25 cellular contexts compared by ENCODE assay signal in genomic region chr10:104895541-104895940, GRCh38.
"Had no signal": no experiment of that assay in that cellular context is flagged by ENCODE, and none has a peak within 500 bp of the region (broad histone marks: within the 10 kb centered on the region; RNA-seq: fewer than 3 reads in every experiment).

No MANE protein-coding gene starts in this region.

- H3K36me3 ChIP-seq: esophagus muscularis mucosa, gastroesophageal sphincter, heart left ventricle, lower lobe of right lung, ovary, sigmoid colon, thoracic aorta, tibial nerve, upper lobe of left lung had no signal

- H3K27ac Mint-ChIP-seq: naive thymus-derived CD8-positive, alpha-beta T cell; nephron progenitor cell; stimulated activated memory B cell treated with anti-CD40 and anti-IgM and Interleukin-4, amounts not matched to agents 10 μg/mL and 1 μg/mL and 100 μg/mL, for 72 hours had no signal

- H3K4me1 Mint-ChIP-seq: naive thymus-derived CD8-positive, alpha-beta T cell; stimulated activated memory B cell treated with anti-CD40 and anti-IgM and Interleukin-4, amounts not matched to agents 10 μg/mL and 1 μg/mL and 100 μg/mL, for 72 hours had no signal

- H3K36me3 Mint-ChIP-seq: stimulated activated memory B cell treated with anti-CD40 and anti-IgM and Interleukin-4, amounts not matched to agents 10 μg/mL and 1 μg/mL and 100 μg/mL, for 72 hours had no signal

- H3K4me1 ChIP-seq: esophagus muscularis mucosa, foreskin keratinocyte, gastroesophageal sphincter, heart left ventricle, lower lobe of right lung, psoas muscle, sigmoid colon, upper lobe of left lung had no signal

- H3K27me3 Mint-ChIP-seq: stimulated activated memory B cell treated with anti-CD40 and anti-IgM and Interleukin-4, amounts not matched to agents 10 μg/mL and 1 μg/mL and 100 μg/mL, for 72 hours had no signal

- H3K4me3 ChIP-seq: coronary artery, esophagus muscularis mucosa, gastroesophageal sphincter, heart left ventricle, lower lobe of right lung, ovary, psoas muscle, sigmoid colon, thoracic aorta, tibial nerve, upper lobe of left lung had no signal

- H3K27me3 ChIP-seq: esophagus muscularis mucosa, foreskin keratinocyte, ovary, tibial nerve, upper lobe of left lung had no signal

- H3K9me3 ChIP-seq: ovary, thoracic aorta had no signal

- ATAC-seq: foreskin keratinocyte; gastroesophageal sphincter; heart left ventricle; left colon; left ventricle myocardium superior; lower lobe of right lung; naive thymus-derived CD8-positive, alpha-beta T cell; psoas muscle; right cardiac atrium; stimulated activated memory B cell treated with anti-CD40 and anti-IgM and Interleukin-4, amounts not matched to agents 10 μg/mL and 1 μg/mL and 100 μg/mL, for 72 hours; stimulated activated naive CD8-positive, alpha-beta T cell treated with anti-CD3 and anti-CD28 coated beads, Interleukin-15, Interleukin-2, amounts not matched to agents 100 U/mL and 50 U/mL, for 24 hours had no signal

- H3K4me3 Mint-ChIP-seq: naive thymus-derived CD8-positive, alpha-beta T cell; nephron progenitor cell; stimulated activated memory B cell treated with anti-CD40 and anti-IgM and Interleukin-4, amounts not matched to agents 10 μg/mL and 1 μg/mL and 100 μg/mL, for 72 hours had no signal

- H3K27ac ChIP-seq: coronary artery, esophagus muscularis mucosa, foreskin keratinocyte, gastroesophageal sphincter, heart left ventricle, lower lobe of right lung, ovary, psoas muscle, sigmoid colon, thoracic aorta, tibial nerve, upper lobe of left lung had no signal

- DNase-seq: dermis blood vessel endothelial cell; effector memory CD4-positive, alpha-beta T cell; foreskin keratinocyte; heart left ventricle; islet precursor cell; kidney glomerular epithelial cell; left colon; left ventricle myocardium superior; lower lobe of right lung; naive thymus-derived CD8-positive, alpha-beta T cell; nephron progenitor cell; ovary; psoas muscle; right cardiac atrium; sigmoid colon; stimulated activated CD4-positive, alpha-beta T cell treated with anti-CD3 and anti-CD28 coated beads, Interleukin-2, amount 100 ng/mL, for 24 hours; stimulated activated CD4-positive, alpha-beta T cell treated with anti-CD3 and anti-CD28 coated beads, Interleukin-4, amount 100 ng/mL, for 4 hours; stimulated activated naive CD8-positive, alpha-beta T cell treated with anti-CD3 and anti-CD28 coated beads, Interleukin-15, Interleukin-2, amounts not matched to agents 100 U/mL and 50 U/mL, for 24 hours; upper lobe of left lung had no signal
